In genomic region chr6:8100159-8100854, GRCh38 we compare ENCODE assay signal across 11 cellular contexts. TPM values are rescaled to one million over a fixed set of nuclear protein-coding genes. Genes with fewer than 3 reads are reported as not detected.
DNase-seq lines count a peak whose midpoint lies in the region; ATAC-seq, FAIRE-seq and TF ChIP-seq lines count a peak whose summit lies in the region.
"Had no signal": no experiment of that assay in that cellular context is flagged by ENCODE, and none has a peak within 500 bp of the region (broad histone marks: within the 10 kb centered on the region; RNA-seq: fewer than 3 reads in every experiment).

No MANE protein-coding gene starts in this region.

- peak overlapping the region; percentile 79 for H3K27ac Mint-ChIP-seq in Calu3 (ENCODE audit: unreplicated experiment)
- peak overlapping the region; percentile 44 for H3K27ac Mint-ChIP-seq in activated CD4-positive, alpha-beta memory T cell treated with anti-CD3 and anti-CD28 coated beads for 36 hours
- H3K27ac Mint-ChIP-seq in neural progenitor cell = no peak overlapping the region

- H3F3A ChIP-seq in neural progenitor cell (ENCODE audit: low read depth) = no peaks in the 10 kb centered on the region

- H2AFZ ChIP-seq in IMR-90 (replicated peaks; ENCODE audit: low read length, poor library complexity) (no peak overlapping the region), keratinocyte (ENCODE audit: control insufficient read depth, low read length) (no peak overlapping the region), neural progenitor cell (replicated peaks) (no peak overlapping the region)

- no peak overlapping the region for H2BK5ac ChIP-seq in IMR-90 (ENCODE audit: low read depth, low read length, poor library complexity, severe bottlenecking)

- no peak for FAIRE-seq in keratinocyte (lab: Jason Lieb, UNC)

- H3K18ac ChIP-seq in IMR-90 (ENCODE audit: low read depth, low read length) = no peak overlapping the region

- intact Hi-C loops in Calu3 (cut with micrococcal nuclease; ENCODE audit: unreplicated experiment) = no loop called here
- intact Hi-C loops in IMR-90 (cut with micrococcal nuclease) = no loop called here
- intact Hi-C loops in activated CD4-positive, alpha-beta memory T cell treated with anti-CD3 and anti-CD28 coated beads for 36 hours (cut with micrococcal nuclease) = no loop called here

- peaks cover 11 to 34% of the 10 kb centered on the region in 2 experiments for H3K79me1 ChIP-seq in IMR-90 (ENCODE audit: low read depth in 1 of 2, low read length in 2 of 2)

- CTCF ChIA-PET in Calu3 (lab: Charles Lee) = no interaction called here
- CTCF ChIA-PET in IMR-90 (lab: Yijun Ruan, JAX) = no interaction called here
- CTCF ChIA-PET in activated CD4-positive, alpha-beta memory T cell treated with anti-CD3 and anti-CD28 coated beads for 36 hours (lab: Charles Lee) = interaction anchor here (1.2 kb wide), 1 partner anchor 119 kb away, joined by 4 read pairs; no protein-coding TSS in a partner anchor

- peak overlapping the region; percentile 80 for H3K4me3 Mint-ChIP-seq in Calu3 (ENCODE audit: low read depth, unreplicated experiment)
- H3K4me3 Mint-ChIP-seq in activated CD4-positive, alpha-beta memory T cell treated with anti-CD3 and anti-CD28 coated beads for 36 hours = peak overlapping the region; percentile 40
- no peak overlapping the region for H3K4me3 Mint-ChIP-seq in neural progenitor cell

- no peak overlapping the region for H3K27ac ChIP-seq in IMR-90 (ENCODE audit: insufficient read depth, low read length)
- peak overlapping the region; percentile 43 for H3K27ac ChIP-seq in keratinocyte (ENCODE audit: control insufficient read depth, insufficient read depth, low read length)
- H3K27ac ChIP-seq in neural progenitor cell = no peak overlapping the region
- no peak overlapping the region for H3K27ac ChIP-seq in SJCRH30
- H3K27ac ChIP-seq: dorsolateral prefrontal cortex, heart left ventricle had no signal

- H2AK9ac ChIP-seq in IMR-90 (replicated peaks; ENCODE audit: low read depth, low read length, poor library complexity) = no peak overlapping the region

- no peaks in the 10 kb centered on the region for H3K9me3 ChIP-seq in IMR-90 (ENCODE audit: control insufficient read depth, insufficient read depth, low read length)
- H3K9me3 ChIP-seq in keratinocyte (ENCODE audit: control insufficient read depth, low read depth, low read length) = no peaks in the 10 kb centered on the region
- no peaks in the 10 kb centered on the region for H3K9me3 ChIP-seq in neural progenitor cell (ENCODE audit: low read depth)
- H3K9me3 ChIP-seq in SJCRH30 (replicated peaks) = no peaks in the 10 kb centered on the region
- H3K9me3 ChIP-seq: heart left ventricle had no signal

- H3K4me2 ChIP-seq in IMR-90 (ENCODE audit: low read depth, low read length) = no peak overlapping the region
- peak overlapping the region; percentile 45 for H3K4me2 ChIP-seq in keratinocyte (ENCODE audit: control insufficient read depth, extremely low read depth, insufficient read depth, low read depth, low read length)
- H3K4me2 ChIP-seq in neural progenitor cell = no peak overlapping the region

- no peaks in the 10 kb centered on the region for H3K27me3 ChIP-seq in IMR-90 (ENCODE audit: control insufficient read depth, insufficient read depth, low read length)
- no peaks in the 10 kb centered on the region for H3K27me3 ChIP-seq in keratinocyte (ENCODE audit: control insufficient read depth, extremely low read depth, insufficient read depth, low read length)
- no peaks in the 10 kb centered on the region for H3K27me3 ChIP-seq in neural progenitor cell
- H3K27me3 ChIP-seq in SJCRH30 = no peaks in the 10 kb centered on the region
- H3K27me3 ChIP-seq: dorsolateral prefrontal cortex had no signal

- dilution Hi-C loops in IMR-90 (cut with HindIII; ENCODE audit: low sequenced_read_pairs, unreplicated experiment) = no loop called here
- dilution Hi-C loops in keratinocyte (cut with MboI; ENCODE audit: extremely low pct_ligation_motif_present, low sequenced_read_pairs) = no loop called here

- DNase-seq in Calu3 = no peak
- DNase-seq in IMR-90 = no peak
- DNase-seq in activated CD4-positive, alpha-beta memory T cell treated with anti-CD3 and anti-CD28 coated beads for 36 hours = no peak
- no peak for DNase-seq in keratinocyte (ENCODE audit: low read depth, low spot score)
- no peak for DNase-seq in left lobe of liver (ENCODE audit: low spot score)
- DNase-seq in neural progenitor cell (ENCODE audit: low spot score) = no peak
- DNase-seq in SJCRH30 = no peak
- DNase-seq: amniotic stem cell, dorsolateral prefrontal cortex, heart left ventricle had no signal

- ATAC-seq in IMR-90 (ENCODE audit: low read depth) = no peak
- no peak for ATAC-seq in left lobe of liver
- ATAC-seq: activated CD4-positive, CD25-positive, alpha-beta regulatory T cell treated with anti-CD3 and anti-CD28 coated beads, Interleukin-2, amount 50 U/mL, for 24 hours; heart left ventricle had no signal

- H3K9me3 Mint-ChIP-seq in Calu3 (ENCODE audit: low read depth, unreplicated experiment) = no peaks in the 10 kb centered on the region
- H3K9me3 Mint-ChIP-seq in activated CD4-positive, alpha-beta memory T cell treated with anti-CD3 and anti-CD28 coated beads for 36 hours = no peaks in the 10 kb centered on the region
- H3K9me3 Mint-ChIP-seq in neural progenitor cell = no peaks in the 10 kb centered on the region

- no peak for TF ChIP-seq POLR2A in IMR-90 (IDR thresholded peaks at IDR 0.05; ENCODE audit: low read depth, low read length)

- no peak overlapping the region for H4K8ac ChIP-seq in IMR-90 (ENCODE audit: low read depth in 2 of 2, low read length in 2 of 2)

- H2AK5ac ChIP-seq in IMR-90 (ENCODE audit: low read depth, low read length) = no peak overlapping the region

- H2BK20ac ChIP-seq in IMR-90 (ENCODE audit: low read depth, low read length) = no peak overlapping the region

- H3K14ac ChIP-seq in IMR-90 (replicated peaks; ENCODE audit: low read depth, low read length) = no peak overlapping the region

- whole genome bisulfite sequencing in IMR-90 (ENCODE audit: extremely low coverage in 2 of 2, insufficient read length in 1 of 2), 2 experiments = 100% methylated on average over 2 of the region's 8 CpGs; no CpG with 5 or more reads in 1 of the 2 experiments

- POLR2A ChIA-PET in IMR-90 (lab: Charles Lee; ENCODE audit: unreplicated experiment) = no interaction called here
- POLR2A ChIA-PET in activated CD4-positive, alpha-beta memory T cell treated with anti-CD3 and anti-CD28 coated beads for 36 hours (lab: Charles Lee) = interaction anchor here (1.2 kb wide), 1 partner anchor 35 kb away, joined by 3 read pairs; no protein-coding TSS in a partner anchor

- no peaks in the 10 kb centered on the region for H4K20me1 ChIP-seq in IMR-90 (ENCODE audit: insufficient read depth, low read length)
- H4K20me1 ChIP-seq in keratinocyte (ENCODE audit: control insufficient read depth, extremely low read depth, insufficient read depth, low read length) = no peaks in the 10 kb centered on the region
- peaks cover 15% of the 10 kb centered on the region for H4K20me1 ChIP-seq in neural progenitor cell (ENCODE audit: low read depth)

- no peak overlapping the region for H3K56ac ChIP-seq in IMR-90 (ENCODE audit: extremely low read depth, insufficient read depth, low read length)

- H3K4me3 ChIP-seq in IMR-90 (ENCODE audit: insufficient read depth, low read depth, low read length) (no peak overlapping the region), keratinocyte (ENCODE audit: control insufficient read depth in 2 of 3, extremely low read depth in 1 of 3, insufficient read depth in 2 of 3, low read depth in 1 of 3, low read length in 3 of 3) (peak overlapping the region in 1 of 3 experiments; percentile 13), neural progenitor cell (no peak overlapping the region), SJCRH30 (no peak overlapping the region)
- H3K4me3 ChIP-seq: heart left ventricle had no signal

- H3K4ac ChIP-seq in IMR-90 (ENCODE audit: low read depth, low read length) = peak overlapping the region; percentile 21; the same call in 1 of the 2 replicates

- TF ChIP-seq CTCF in Calu3 (IDR thresholded peaks at IDR 0.05; ENCODE audit: unreplicated experiment) = no peak
- no peak for TF ChIP-seq CTCF in IMR-90 (conservative IDR thresholded peaks at IDR 0.05; ENCODE audit: low read depth, low read length)
- no peak for TF ChIP-seq CTCF in keratinocyte (optimal IDR thresholded peaks at IDR 0.05 in 1 of 3, IDR thresholded peaks at IDR 0.05 in 1 of 3, conservative IDR thresholded peaks at IDR 0.05 in 1 of 3; ENCODE audit: extremely low read depth in 1 of 3, insufficient read depth in 2 of 3, low read length in 3 of 3)
- no peak for TF ChIP-seq CTCF in neural progenitor cell (IDR thresholded peaks at IDR 0.05)

- H3K9me1 ChIP-seq in IMR-90 (ENCODE audit: insufficient read depth, low read length) = peaks cover 8% of the 10 kb centered on the region; the same call in 1 of the 2 replicates
- H3K9me1 ChIP-seq in keratinocyte (ENCODE audit: control insufficient read depth, extremely low read depth, insufficient read depth, low read length) = no peaks in the 10 kb centered on the region

- H3K4me1 ChIP-seq in IMR-90 (ENCODE audit: control insufficient read depth, insufficient read depth, low read length) (no peaks in the 10 kb centered on the region; the same call in 1 of the 2 replicates), keratinocyte (ENCODE audit: control insufficient read depth, extremely low read depth, insufficient read depth, low read length) (peaks cover 15% of the 10 kb centered on the region), neural progenitor cell (peaks cover 5% of the 10 kb centered on the region), SJCRH30 (no peaks in the 10 kb centered on the region)

- H3K36me3 Mint-ChIP-seq in Calu3 (ENCODE audit: insufficient read depth, unreplicated experiment) = peaks cover 40% of the 10 kb centered on the region
- peaks cover 32% of the 10 kb centered on the region for H3K36me3 Mint-ChIP-seq in activated CD4-positive, alpha-beta memory T cell treated with anti-CD3 and anti-CD28 coated beads for 36 hours
- peaks cover 20% of the 10 kb centered on the region for H3K36me3 Mint-ChIP-seq in neural progenitor cell

- H3K27me3 Mint-ChIP-seq in Calu3 (ENCODE audit: unreplicated experiment) (no peaks in the 10 kb centered on the region), neural progenitor cell (ENCODE audit: insufficient read depth, low read depth) (peaks cover 2% of the 10 kb centered on the region)
- H3K27me3 Mint-ChIP-seq in activated CD4-positive, alpha-beta memory T cell treated with anti-CD3 and anti-CD28 coated beads for 36 hours = peaks cover 2% of the 10 kb centered on the region

- peaks cover 56% of the 10 kb centered on the region for H3K79me2 ChIP-seq in keratinocyte (ENCODE audit: control insufficient read depth, insufficient read depth, low read length)
- peaks cover 70% of the 10 kb centered on the region for H3K79me2 ChIP-seq in neural progenitor cell (ENCODE audit: low read depth)

- H4K91ac ChIP-seq in IMR-90 (ENCODE audit: insufficient read depth, low read depth, low read length) = no peak overlapping the region

- H4K5ac ChIP-seq in IMR-90 (ENCODE audit: low read depth, low read length) = no peak overlapping the region

- H3K36me3 ChIP-seq in IMR-90 (ENCODE audit: control insufficient read depth, insufficient read depth, low read length) = peaks cover 7% of the 10 kb centered on the region
- peaks cover 9 to 16% of the 10 kb centered on the region in 2 experiments for H3K36me3 ChIP-seq in keratinocyte (ENCODE audit: control insufficient read depth in 2 of 2, extremely low read depth in 1 of 2, insufficient read depth in 2 of 2, low read length in 2 of 2)
- peaks cover 20% of the 10 kb centered on the region for H3K36me3 ChIP-seq in neural progenitor cell
- peaks cover 9% of the 10 kb centered on the region for H3K36me3 ChIP-seq in SJCRH30

- no peak for TF ChIP-seq RAD21 in IMR-90 (IDR thresholded peaks at IDR 0.05; ENCODE audit: low read length)

- no peak overlapping the region for H3K23ac ChIP-seq in IMR-90 (ENCODE audit: low read depth, low read length)

- peaks cover 12% of the 10 kb centered on the region for H3K4me1 Mint-ChIP-seq in Calu3 (ENCODE audit: low read depth, unreplicated experiment)
- peaks cover 35% of the 10 kb centered on the region for H3K4me1 Mint-ChIP-seq in activated CD4-positive, alpha-beta memory T cell treated with anti-CD3 and anti-CD28 coated beads for 36 hours (ENCODE audit: low read depth)
- H3K4me1 Mint-ChIP-seq in neural progenitor cell = peaks cover 13% of the 10 kb centered on the region

- in situ Hi-C loops in IMR-90 (cut with MboI; ENCODE audit: low sequenced_read_pairs) = no loop called here

- H3K9ac ChIP-seq in IMR-90 (ENCODE audit: low read depth, low read length) (no peak overlapping the region), keratinocyte (ENCODE audit: control insufficient read depth, extremely low read depth, insufficient read depth, low read length) (no peak overlapping the region), neural progenitor cell (no peak overlapping the region)

- BruUV-seq in Calu3 (replicated peaks; lab: Mats Ljungman, UMichigan) (no TSS peak), IMR-90 (replicated peaks; lab: Mats Ljungman, UMichigan) (TSS peak; percentile 20)

- H2BK15ac ChIP-seq in IMR-90 (ENCODE audit: low read depth, low read length) = no peak overlapping the region

- no peak overlapping the region for H2BK120ac ChIP-seq in IMR-90 (ENCODE audit: low read depth, low read length)

RNA-seq across cellular contexts. Expression of gene EEF1E1, which starts 2.0 kb away (rescaled TPM):
- total RNA-seq in Calu3 (2022) = 38.8 and 41.5 TPM in 2 replicates
- 60.0 and 65.8 TPM in 2 replicates for total RNA-seq in IMR-90 (2012; rRNA removed)
- 68.6 and 77.3 TPM in 2 replicates for polyA plus RNA-seq in IMR-90 (2012; rRNA removed)
- 10.8 and 17.8 TPM in 2 replicates for polyA plus RNA-seq in IMR-90 (2012; cell fraction: cytosol; rRNA removed)
- 3.3 and 22.4 TPM in 2 replicates for polyA plus RNA-seq in IMR-90 (2012; cell fraction: nucleus; rRNA removed; ENCODE audit: low replicate concordance)
- 10 to 100 TPM; 60.9 to 62.5 TPM for total RNA-seq in activated CD4-positive, alpha-beta memory T cell treated with anti-CD3 and anti-CD28 coated beads for 36 hours
- 46.7 to 83.5 TPM (median 58.1 TPM) in 3 replicates for polyA plus RNA-seq in keratinocyte
- 4.1 TPM for polyA plus RNA-seq in keratinocyte (2011; ENCODE audit: low read depth)
- polyA plus RNA-seq in keratinocyte (2011; cell fraction: cytosol; rRNA removed) = 39.0 and 81.4 TPM in 2 replicates
- 30.5 and 39.8 TPM in 2 replicates for polyA plus RNA-seq in keratinocyte (2011; cell fraction: nucleus; rRNA removed)
- polyA plus RNA-seq in keratinocyte (2012; ENCODE audit: low replicate concordance) = 34.1 and 47.1 TPM in 2 replicates
- polyA minus RNA-seq in keratinocyte = 4.1 to 15.2 TPM (median 9.3 TPM) in 3 replicates
- 16.1 TPM for polyA minus RNA-seq in keratinocyte (2011; cell fraction: cytosol; rRNA and poly(A)+ RNA removed)
- 9.3 and 14.0 TPM in 2 replicates for polyA minus RNA-seq in keratinocyte (2011; cell fraction: nucleus; rRNA and poly(A)+ RNA removed)
- 5.8 TPM for total RNA-seq in left lobe of liver
- total RNA-seq in neural progenitor cell (ENCODE audit: low replicate concordance) = 85.6 and 119 TPM in 2 replicates
- total RNA-seq in SJCRH30 (2014; rRNA removed; shearing (Covaris generic)) = 64.3 and 72.5 TPM in 2 replicates

RNA-seq across cellular contexts. Expression of gene BLOC1S5, which starts 36.1 kb away (rescaled TPM):
- total RNA-seq in Calu3 (2022) (8.0 and 10.5 TPM in 2 replicates), IMR-90 (2012; rRNA removed) (17.2 and 18.3 TPM in 2 replicates), left lobe of liver (4.9 TPM), neural progenitor cell (ENCODE audit: low replicate concordance) (20.4 and 34.4 TPM in 2 replicates)
- polyA plus RNA-seq in IMR-90 (2012; rRNA removed) (4.3 and 4.8 TPM in 2 replicates), keratinocyte (5.0 to 8.8 TPM (median 5.8 TPM) in 3 replicates)
- 1.3 and 1.7 TPM in 2 replicates for polyA plus RNA-seq in IMR-90 (2012; cell fraction: cytosol; rRNA removed)
- 0.17 and 1.5 TPM in 2 replicates for polyA plus RNA-seq in IMR-90 (2012; cell fraction: nucleus; rRNA removed; ENCODE audit: low replicate concordance)
- total RNA-seq in activated CD4-positive, alpha-beta memory T cell treated with anti-CD3 and anti-CD28 coated beads for 36 hours = 10 to 100 TPM; 18.3 to 23.8 TPM
- polyA plus RNA-seq in keratinocyte (2011; ENCODE audit: low read depth) = 22.2 TPM
- 4.9 and 6.4 TPM in 2 replicates for polyA plus RNA-seq in keratinocyte (2011; cell fraction: cytosol; rRNA removed)
- 2.7 and 3.3 TPM in 2 replicates for polyA plus RNA-seq in keratinocyte (2011; cell fraction: nucleus; rRNA removed)
- 5.7 and 6.9 TPM in 2 replicates for polyA plus RNA-seq in keratinocyte (2012; ENCODE audit: low replicate concordance)
- 2.9 to 6.3 TPM (median 3.8 TPM) in 3 replicates for polyA minus RNA-seq in keratinocyte
- polyA minus RNA-seq in keratinocyte (2011; cell fraction: cytosol; rRNA and poly(A)+ RNA removed) = 5.0 TPM
- 1.9 and 5.0 TPM in 2 replicates for polyA minus RNA-seq in keratinocyte (2011; cell fraction: nucleus; rRNA and poly(A)+ RNA removed)
- 13.3 and 13.4 TPM in 2 replicates for total RNA-seq in SJCRH30 (2014; rRNA removed; shearing (Covaris generic))
